8 cellular contexts compared by ENCODE assay signal in genomic region chr7:44986218-44987053, GRCh38. TPM values are rescaled to one million over a fixed set of nuclear protein-coding genes. Genes with fewer than 3 reads are reported as not detected.
DNase-seq lines count a peak whose midpoint lies in the region; ATAC-seq, FAIRE-seq and TF ChIP-seq lines count a peak whose summit lies in the region.

No MANE protein-coding gene starts in this region.

- TF ChIP-seq CTCF in 22Rv1 (IDR thresholded peaks at IDR 0.05) (no peak), VCaP (conservative IDR thresholded peaks at IDR 0.05) (no peak), breast epithelium (IDR thresholded peaks at IDR 0.05) (peak in 1 of 3 donors; percentile 11)

- peak; percentile 99 for TF ChIP-seq POLR2A in GM18526 (IDR thresholded peaks at IDR 0.05; ENCODE audit: extremely low read depth, insufficient read length)
- TF ChIP-seq POLR2A in breast epithelium (IDR thresholded peaks at IDR 0.05) = peak; percentile 95

- peaks cover 18% of the 10 kb centered on the region for H3K36me3 ChIP-seq in breast epithelium
- H3K36me3 ChIP-seq in small intestine (ENCODE audit: control insufficient read depth in 2 of 2, insufficient read depth in 2 of 2, low read length in 2 of 2) = peaks cover 10 to 16% of the 10 kb centered on the region in 2 donors

- ATAC-seq in HG03064 (IDR thresholded peaks at IDR 0.05; ENCODE audit: low read depth, unreplicated experiment) = peak; percentile 88

- no peak for FAIRE-seq in small intestine (lab: Jason Lieb, UNC)

- no peaks in the 10 kb centered on the region for H3K27me3 ChIP-seq in breast epithelium
- H3K27me3 ChIP-seq in small intestine (ENCODE audit: control insufficient read depth in 2 of 2, insufficient read depth in 2 of 2, low read length in 2 of 2) = no peaks in the 10 kb centered on the region

- H3K9me3 ChIP-seq in breast epithelium (no peaks in the 10 kb centered on the region), small intestine (ENCODE audit: control insufficient read depth, low read depth) (no peaks in the 10 kb centered on the region)

- H3K4me3 ChIP-seq in breast epithelium (peak overlapping the region; percentile 55 to 76 (median 59)), small intestine (ENCODE audit: low read depth in 1 of 2, low read length in 2 of 2) (peak overlapping the region; percentile 32 to 55)

- peaks cover 0 to 6% of the 10 kb centered on the region in 2 donors for H3K4me1 ChIP-seq in breast epithelium
- H3K4me1 ChIP-seq in small intestine (ENCODE audit: control insufficient read depth in 2 of 2, insufficient read depth in 1 of 2, low read depth in 1 of 2, low read length in 1 of 2) = peaks cover 0 to 4% of the 10 kb centered on the region in 2 donors

- H3K27ac ChIP-seq in 22Rv1 = peak overlapping the region; percentile 87
- peak overlapping the region; percentile 92 for H3K27ac ChIP-seq in VCaP
- H3K27ac ChIP-seq in breast epithelium = peak overlapping the region; percentile 97 to 98
- peak overlapping the region; percentile 77 to 93 for H3K27ac ChIP-seq in small intestine (ENCODE audit: low read depth in 1 of 2, low read length in 1 of 2)

- 0% methylated on average over 62 to 68 of the region's 68 CpGs for WGBS in small intestine, 3 donors

- intact Hi-C loops in breast epithelium (cut with DNase I; ENCODE audit: low total_unique reads) = loop anchor here (10.0 kb wide), 1 partner anchor 392 kb away; no protein-coding TSS in a partner anchor

- DNase-seq in NCI-H2171 (lab: John Stamatoyannopoulos, UW) (peak; percentile 91), breast epithelium (ENCODE audit: low spot score in 2 of 2) (peak; percentile 86 to 93), iPS-NIHi11 (ENCODE audit: low spot score) (peak; percentile 93), small intestine (peak; percentile 94)

RNA-seq across cellular contexts. Expression of gene MYO1G, which starts 7.6 kb away (rescaled TPM):
- 1 to 10 TPM; 2.0 to 2.9 (median 2.2) TPM for total RNA-seq in breast epithelium
- 1 to 10 TPM; 1.3 to 4.1 (median 2.1) TPM for polyA plus RNA-seq in small intestine

RNA-seq across cellular contexts. Expression of gene CCM2, which starts 13.6 kb away (rescaled TPM):
- total RNA-seq in breast epithelium = 10 to 100 TPM; 32.3 to 45.3 (median 35.4) TPM
- polyA plus RNA-seq in small intestine = 10 to 100 TPM; 23.5 to 32.3 (median 25.9) TPM

Comparison
In these comparisons a context has a peak if more than half of its experiments do, and no peak if none do; other contexts are left out.
1. Peak in every context shown above with its lines: DNase-seq, ATAC-seq, H3K4me3 ChIP-seq and H3K27ac ChIP-seq.